ENCODE assay signal across 9 cellular contexts in the genomic region with DNA sequence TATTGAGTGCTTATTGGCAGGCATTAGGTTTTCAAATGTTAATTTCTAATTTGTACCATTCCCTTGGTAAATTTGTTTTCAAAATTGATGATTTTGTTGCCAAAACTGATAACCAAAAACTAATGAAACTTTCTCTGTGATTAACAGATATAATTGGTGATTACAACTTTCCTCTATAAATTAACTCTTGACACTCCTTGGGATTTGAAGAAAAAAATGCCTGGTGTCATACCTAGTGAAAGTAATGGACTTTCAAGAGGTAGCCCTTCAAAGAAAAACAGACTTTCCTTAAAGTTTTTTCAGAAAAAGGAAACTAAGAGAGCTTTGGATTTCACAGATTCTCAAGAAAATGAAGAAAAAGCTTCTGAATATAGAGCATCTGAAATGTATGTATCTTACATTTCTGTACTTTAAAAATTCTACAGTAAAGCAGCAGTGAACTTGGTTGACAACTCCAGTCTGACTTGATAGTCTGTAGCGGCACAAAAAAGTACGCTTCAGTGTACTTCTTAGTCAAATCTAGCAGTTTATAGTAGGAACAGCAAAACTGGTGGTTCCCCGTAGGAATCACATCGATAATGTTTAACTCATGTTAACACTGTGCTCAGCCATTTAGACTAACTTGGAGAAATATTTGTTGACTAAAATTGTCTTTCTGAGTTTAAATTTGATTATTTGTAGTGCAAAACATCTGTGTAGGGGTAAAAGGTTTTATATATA. TPM values are rescaled to one million over a fixed set of nuclear protein-coding genes. Genes with fewer than 3 reads are reported as not detected.
DNase-seq lines count a peak whose midpoint lies in the region; ATAC-seq lines count a peak whose summit lies in the region.
"Had no signal": no experiment of that assay in that cellular context is flagged by ENCODE, and none has a peak within 500 bp of the region (broad histone marks: within the 10 kb centered on the region; RNA-seq: fewer than 3 reads in every experiment).

No MANE protein-coding gene starts in this region.

- no peak overlapping the region for H3K27ac Mint-ChIP-seq in activated T-cell treated with anti-CD3 and anti-CD28 coated beads, Interleukin-2, amount 50 U/mL, for 24 hours
- no peak overlapping the region for H3K27ac Mint-ChIP-seq in activated CD4-positive, alpha-beta memory T cell treated with anti-CD3 and anti-CD28 coated beads for 36 hours

- ATAC-seq in HG03103 (IDR thresholded peaks at IDR 0.05; ENCODE audit: low read depth, unreplicated experiment) = peak; percentile 27

- CTCF ChIA-PET in activated CD4-positive, alpha-beta memory T cell treated with anti-CD3 and anti-CD28 coated beads for 36 hours (lab: Charles Lee) = no interaction called here

- peaks cover 84% of the 10 kb centered on the region for H3K36me3 Mint-ChIP-seq in activated T-cell treated with anti-CD3 and anti-CD28 coated beads, Interleukin-2, amount 50 U/mL, for 24 hours (ENCODE audit: low read depth)
- peaks cover 37% of the 10 kb centered on the region for H3K36me3 Mint-ChIP-seq in activated CD4-positive, alpha-beta memory T cell treated with anti-CD3 and anti-CD28 coated beads for 36 hours

- intact Hi-C loops in activated CD4-positive, alpha-beta memory T cell treated with anti-CD3 and anti-CD28 coated beads for 36 hours (cut with micrococcal nuclease) = loop anchor here (1.0 to 5.0 kb wide), 4 partner anchors 8 to 1363 kb away; a partner anchor contains a TSS
- intact Hi-C loops in posterior vena cava (cut with DNase I) = no loop called here

- POLR2A ChIA-PET in activated CD4-positive, alpha-beta memory T cell treated with anti-CD3 and anti-CD28 coated beads for 36 hours (lab: Charles Lee) = no interaction called here

- H3K9me3 Mint-ChIP-seq in activated T-cell treated with anti-CD3 and anti-CD28 coated beads, Interleukin-2, amount 50 U/mL, for 24 hours = peaks cover 2% of the 10 kb centered on the region
- H3K9me3 Mint-ChIP-seq in activated CD4-positive, alpha-beta memory T cell treated with anti-CD3 and anti-CD28 coated beads for 36 hours = no peaks in the 10 kb centered on the region

- no peak for DNase-seq in activated T-cell treated with anti-CD3 and anti-CD28 coated beads, Interleukin-2, amount 50 U/mL, for 24 hours
- DNase-seq in activated T-cell treated with anti-CD3 and anti-CD28 coated beads, Interleukin-2, amount 50 U/mL, for 1 hour = no peak
- no peak for DNase-seq in activated CD4-positive, alpha-beta memory T cell treated with anti-CD3 and anti-CD28 coated beads for 36 hours
- DNase-seq in renal cortical epithelial cell (ENCODE audit: low read depth) = peak; percentile 77
- DNase-seq in NCI-H748 (lab: John Stamatoyannopoulos, UW; ENCODE audit: unreplicated experiment) = no peak
- DNase-seq in posterior vena cava (ENCODE audit: low spot score) = no peak
- no peak for DNase-seq in NCI-H526 treated with DMSO at 0.1 percent for 48 hours (lab: John Stamatoyannopoulos, UW)
- DNase-seq: head of caudate nucleus had no signal

- H3K4me3 Mint-ChIP-seq in activated T-cell treated with anti-CD3 and anti-CD28 coated beads, Interleukin-2, amount 50 U/mL, for 24 hours = peak overlapping the region; percentile 97
- H3K4me3 Mint-ChIP-seq in activated CD4-positive, alpha-beta memory T cell treated with anti-CD3 and anti-CD28 coated beads for 36 hours = peak overlapping the region; percentile 93

- H3K4me1 Mint-ChIP-seq in activated T-cell treated with anti-CD3 and anti-CD28 coated beads, Interleukin-2, amount 50 U/mL, for 24 hours (ENCODE audit: low read depth) = peaks cover 36% of the 10 kb centered on the region
- peaks cover 32% of the 10 kb centered on the region for H3K4me1 Mint-ChIP-seq in activated CD4-positive, alpha-beta memory T cell treated with anti-CD3 and anti-CD28 coated beads for 36 hours (ENCODE audit: low read depth)

- H3K27me3 Mint-ChIP-seq in activated T-cell treated with anti-CD3 and anti-CD28 coated beads, Interleukin-2, amount 50 U/mL, for 24 hours = no peaks in the 10 kb centered on the region
- no peaks in the 10 kb centered on the region for H3K27me3 Mint-ChIP-seq in activated CD4-positive, alpha-beta memory T cell treated with anti-CD3 and anti-CD28 coated beads for 36 hours

RNA-seq across cellular contexts. Expression of a gene that starts 3.0 kb away (rescaled TPM):
- 10 to 100 TPM; 68.4 to 69.7 TPM for total RNA-seq in activated CD4-positive, alpha-beta memory T cell treated with anti-CD3 and anti-CD28 coated beads for 36 hours
- total RNA-seq in renal cortical epithelial cell = 24.5 and 30.0 TPM in 2 replicates
- total RNA-seq in posterior vena cava = 10 to 100 TPM; 20.2 to 29.8 TPM
